Comparison of ENCODE assay signal across 1 cellular context in the genomic region with DNA sequence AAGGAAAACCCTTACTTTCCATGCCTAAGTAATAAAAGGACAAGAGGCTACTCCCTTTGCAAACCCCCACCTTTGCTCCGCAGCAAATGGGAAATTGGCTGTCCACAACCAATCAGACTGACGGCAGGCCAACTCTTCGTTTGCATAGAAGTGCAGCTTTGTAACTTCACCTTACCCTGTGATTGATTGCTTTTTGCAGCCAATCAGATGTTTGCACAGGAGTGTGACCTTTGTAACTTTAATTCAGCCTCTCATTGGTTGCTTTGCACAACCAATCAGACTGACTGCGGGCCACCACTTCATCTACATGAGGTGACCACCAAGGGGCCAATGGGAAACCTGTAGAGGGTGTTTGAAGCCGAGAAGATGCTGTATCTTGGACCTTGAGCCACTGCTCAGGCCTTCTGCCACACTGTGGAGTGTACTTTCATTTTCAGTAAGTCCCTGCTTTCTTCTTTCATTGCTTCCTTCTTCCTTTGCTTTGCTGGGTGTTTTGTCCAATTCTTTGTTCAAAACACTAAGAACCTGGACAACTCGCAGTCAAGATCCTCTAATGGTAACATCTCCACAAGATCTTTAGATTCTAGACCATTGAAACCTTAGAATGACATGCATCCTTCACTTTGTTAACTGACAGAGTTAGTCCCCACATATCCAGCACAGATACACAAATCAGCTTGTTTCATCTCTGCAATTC.
TF ChIP-seq lines count a peak whose summit lies in the region.

No MANE protein-coding gene starts in this region.

TF ChIP-seq in HepG2, 621 proteins besides CTCF, POLR2A, EP300 and RAD21 (continued from another document and continues in another):
- TF ChIP-seq ZFP91 (CRISPR knock-in tag; IDR thresholded peaks at IDR 0.05; ENCODE audit: borderline replicate concordance) (no peak), SCMH1 (CRISPR knock-in tag; IDR thresholded peaks at IDR 0.05; ENCODE audit: borderline replicate concordance) (no peak), ELK4 (CRISPR knock-in tag; IDR thresholded peaks at IDR 0.05; ENCODE audit: borderline replicate concordance) (no peak), ZGPAT (CRISPR knock-in tag; IDR thresholded peaks at IDR 0.05) (peak; percentile 40; the same call in 1 of the 2 replicates), ZNF766 (CRISPR knock-in tag; IDR thresholded peaks at IDR 0.05; ENCODE audit: borderline replicate concordance) (no peak), ZC3H13 (CRISPR knock-in tag; IDR thresholded peaks at IDR 0.05) (0 out of 2 replicates have a peak, but pooled peaks have one; percentile 11), HIC2 (CRISPR knock-in tag; IDR thresholded peaks at IDR 0.05; ENCODE audit: low read depth) (no peak), GPN1 (CRISPR knock-in tag; IDR thresholded peaks at IDR 0.05; ENCODE audit: borderline replicate concordance) (no peak), HDAC2 (CRISPR knock-in tag; IDR thresholded peaks at IDR 0.05) (peak; percentile 66), FOXA3 (CRISPR knock-in tag; IDR thresholded peaks at IDR 0.05) (0 out of 2 replicates have a peak, but pooled peaks have one; percentile 21), SUZ12 (IDR thresholded peaks at IDR 0.05; ENCODE audit: low read depth, low read length) (no peak), ZNF224 (CRISPR knock-in tag; IDR thresholded peaks at IDR 0.05) (no peak), AKNA (CRISPR knock-in tag; IDR thresholded peaks at IDR 0.05; ENCODE audit: borderline replicate concordance) (no peak), ZNF550 (CRISPR knock-in tag; IDR thresholded peaks at IDR 0.05; ENCODE audit: borderline replicate concordance) (no peak), EED (CRISPR knock-in tag; IDR thresholded peaks at IDR 0.05) (no peak), GPBP1L1 (CRISPR knock-in tag; IDR thresholded peaks at IDR 0.05) (no peak), ZKSCAN5 (CRISPR knock-in tag; IDR thresholded peaks at IDR 0.05) (no peak), SP4 (CRISPR knock-in tag; IDR thresholded peaks at IDR 0.05) (0 out of 2 replicates have a peak, but pooled peaks have one; percentile 17), ZNF329 (CRISPR knock-in tag; IDR thresholded peaks at IDR 0.05; ENCODE audit: low read depth) (no peak), CAMTA2 (CRISPR knock-in tag; IDR thresholded peaks at IDR 0.05; ENCODE audit: borderline replicate concordance) (no peak), ZNF782 (CRISPR knock-in tag; IDR thresholded peaks at IDR 0.05; ENCODE audit: borderline replicate concordance) (no peak), FOSL2 (CRISPR knock-in tag; IDR thresholded peaks at IDR 0.05) (peak; percentile 40; the same call in 1 of the 2 replicates), ZUFSP (CRISPR knock-in tag; IDR thresholded peaks at IDR 0.05; ENCODE audit: borderline replicate concordance) (no peak), ZBTB10 (CRISPR knock-in tag; IDR thresholded peaks at IDR 0.05; ENCODE audit: borderline replicate concordance) (no peak)
- TF ChIP-seq, protein P1, sequence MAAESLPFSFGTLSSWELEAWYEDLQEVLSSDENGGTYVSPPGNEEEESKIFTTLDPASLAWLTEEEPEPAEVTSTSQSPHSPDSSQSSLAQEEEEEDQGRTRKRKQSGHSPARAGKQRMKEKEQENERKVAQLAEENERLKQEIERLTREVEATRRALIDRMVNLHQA (CRISPR knock-in tag; IDR thresholded peaks at IDR 0.05), result no peak
- TF ChIP-seq, protein P2, sequence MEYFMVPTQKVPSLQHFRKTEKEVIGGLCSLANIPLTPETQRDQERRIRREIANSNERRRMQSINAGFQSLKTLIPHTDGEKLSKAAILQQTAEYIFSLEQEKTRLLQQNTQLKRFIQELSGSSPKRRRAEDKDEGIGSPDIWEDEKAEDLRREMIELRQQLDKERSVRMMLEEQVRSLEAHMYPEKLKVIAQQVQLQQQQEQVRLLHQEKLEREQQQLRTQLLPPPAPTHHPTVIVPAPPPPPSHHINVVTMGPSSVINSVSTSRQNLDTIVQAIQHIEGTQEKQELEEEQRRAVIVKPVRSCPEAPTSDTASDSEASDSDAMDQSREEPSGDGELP (IDR thresholded peaks at IDR 0.05; ENCODE audit: borderline replicate concordance, low read depth), result no peak
- TF ChIP-seq, protein P3, sequence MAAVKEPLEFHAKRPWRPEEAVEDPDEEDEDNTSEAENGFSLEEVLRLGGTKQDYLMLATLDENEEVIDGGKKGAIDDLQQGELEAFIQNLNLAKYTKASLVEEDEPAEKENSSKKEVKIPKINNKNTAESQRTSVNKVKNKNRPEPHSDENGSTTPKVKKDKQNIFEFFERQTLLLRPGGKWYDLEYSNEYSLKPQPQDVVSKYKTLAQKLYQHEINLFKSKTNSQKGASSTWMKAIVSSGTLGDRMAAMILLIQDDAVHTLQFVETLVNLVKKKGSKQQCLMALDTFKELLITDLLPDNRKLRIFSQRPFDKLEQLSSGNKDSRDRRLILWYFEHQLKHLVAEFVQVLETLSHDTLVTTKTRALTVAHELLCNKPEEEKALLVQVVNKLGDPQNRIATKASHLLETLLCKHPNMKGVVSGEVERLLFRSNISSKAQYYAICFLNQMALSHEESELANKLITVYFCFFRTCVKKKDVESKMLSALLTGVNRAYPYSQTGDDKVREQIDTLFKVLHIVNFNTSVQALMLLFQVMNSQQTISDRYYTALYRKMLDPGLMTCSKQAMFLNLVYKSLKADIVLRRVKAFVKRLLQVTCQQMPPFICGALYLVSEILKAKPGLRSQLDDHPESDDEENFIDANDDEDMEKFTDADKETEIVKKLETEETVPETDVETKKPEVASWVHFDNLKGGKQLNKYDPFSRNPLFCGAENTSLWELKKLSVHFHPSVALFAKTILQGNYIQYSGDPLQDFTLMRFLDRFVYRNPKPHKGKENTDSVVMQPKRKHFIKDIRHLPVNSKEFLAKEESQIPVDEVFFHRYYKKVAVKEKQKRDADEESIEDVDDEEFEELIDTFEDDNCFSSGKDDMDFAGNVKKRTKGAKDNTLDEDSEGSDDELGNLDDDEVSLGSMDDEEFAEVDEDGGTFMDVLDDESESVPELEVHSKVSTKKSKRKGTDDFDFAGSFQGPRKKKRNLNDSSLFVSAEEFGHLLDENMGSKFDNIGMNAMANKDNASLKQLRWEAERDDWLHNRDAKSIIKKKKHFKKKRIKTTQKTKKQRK (IDR thresholded peaks at IDR 0.05; ENCODE audit: low read length), result no peak
